ENCODE assay signal across 8 cellular contexts in genomic region chr3:56894912-56895431, GRCh38.
DNase-seq lines count a peak whose midpoint lies in the region; ATAC-seq and TF ChIP-seq lines count a peak whose summit lies in the region.

No MANE protein-coding gene starts in this region.

- TF ChIP-seq CTCF in astrocyte of the cerebellum (IDR thresholded peaks at IDR 0.05; ENCODE audit: low read depth, low read length, missing control alignments) = no peak

- H3K4me3 ChIP-seq in astrocyte of the cerebellum (ENCODE audit: low read depth, low read length) = no peak overlapping the region
- no peak overlapping the region for H3K4me3 ChIP-seq in effector memory CD4-positive, alpha-beta T cell (ENCODE audit: insufficient read depth, low read depth, low read length, poor library complexity, severe bottlenecking)

- DNase-seq in astrocyte of the cerebellum (ENCODE audit: low read depth) = peak; percentile 71
- peak; percentile 40 for DNase-seq in non-pigmented ciliary epithelial cell (ENCODE audit: low read depth)
- no peak for DNase-seq in left lobe of liver (ENCODE audit: low spot score)
- no peak for DNase-seq in NCI-H2171 treated with DMSO at 0.1 percent for 48 hours (lab: John Stamatoyannopoulos, UW)
- DNase-seq in effector memory CD4-positive, alpha-beta T cell = no peak

- H3K27ac ChIP-seq in effector memory CD4-positive, alpha-beta T cell (ENCODE audit: insufficient read depth, low read length, poor library complexity, severe bottlenecking) = no peak overlapping the region

- no peaks in the 10 kb centered on the region for H3K27me3 ChIP-seq in effector memory CD4-positive, alpha-beta T cell (replicated peaks; ENCODE audit: control insufficient read depth, insufficient read depth, low read length, poor library complexity, severe bottlenecking)

- peaks cover 5% of the 10 kb centered on the region for H3K36me3 ChIP-seq in effector memory CD4-positive, alpha-beta T cell (ENCODE audit: control insufficient read depth, insufficient read depth, low read length)

- in situ Hi-C loops in astrocyte of the cerebellum (cut with HindIII; ENCODE audit: low sequenced_read_pairs) = no loop called here

- H3K4me1 ChIP-seq in effector memory CD4-positive, alpha-beta T cell (ENCODE audit: control insufficient read depth, insufficient read depth, low read length, poor library complexity, severe bottlenecking) = peaks cover 28% of the 10 kb centered on the region

- ATAC-seq in GM18519 (IDR thresholded peaks at IDR 0.05; ENCODE audit: low FRiP score, unreplicated experiment) (peak; percentile 59), HG02870 (IDR thresholded peaks at IDR 0.05; ENCODE audit: unreplicated experiment) (peak; percentile 71), HG03521 (IDR thresholded peaks at IDR 0.05; ENCODE audit: unreplicated experiment) (no peak), left lobe of liver (no peak)

- H3K9me3 ChIP-seq in effector memory CD4-positive, alpha-beta T cell (ENCODE audit: control insufficient read depth, low read length) = no peaks in the 10 kb centered on the region

Comparison
In these comparisons a context has a peak if more than half of its experiments do, and no peak if none do; other contexts are left out.
1. ATAC-seq: peak in GM18519 (single experiment) and HG02870 (single experiment); none in HG03521 (single experiment) and left lobe of liver (single experiment).
2. DNase-seq: peak in astrocyte of the cerebellum (single experiment) and non-pigmented ciliary epithelial cell (single experiment); none in left lobe of liver (single experiment), NCI-H2171 treated with DMSO at 0.1 percent for 48 hours (single experiment) and effector memory CD4-positive, alpha-beta T cell (0 of 3).